In the genomic region with DNA sequence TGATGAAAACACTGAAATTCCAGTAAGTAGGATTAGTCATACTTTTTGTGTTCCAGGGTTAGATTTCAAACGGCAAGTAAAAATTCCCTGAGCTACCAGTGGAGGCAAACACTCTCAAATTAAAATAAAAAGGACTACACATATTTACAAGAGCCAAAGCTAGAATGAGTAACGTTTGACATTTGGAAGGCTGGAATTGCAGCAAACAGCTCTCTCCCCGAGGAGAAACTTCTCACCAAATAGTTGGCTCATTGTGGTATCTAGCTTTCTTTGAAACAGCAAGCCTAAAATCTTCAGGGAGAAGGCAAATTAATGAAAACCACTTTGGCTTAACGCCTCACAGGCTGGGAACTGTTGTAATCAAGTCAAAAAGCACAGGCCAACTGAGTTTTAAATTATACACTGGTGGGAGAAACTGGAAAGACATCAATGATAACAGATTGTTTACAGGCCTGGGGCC, we compare ENCODE assay signal across 12 cellular contexts.
DNase-seq lines count a peak whose midpoint lies in the region; ATAC-seq, FAIRE-seq and TF ChIP-seq lines count a peak whose summit lies in the region.
"Had no signal": no experiment of that assay in that cellular context is flagged by ENCODE, and none has a peak within 500 bp of the region (broad histone marks: within the 10 kb centered on the region; RNA-seq: fewer than 3 reads in every experiment).

No MANE protein-coding gene starts in this region.

- no peaks in the 10 kb centered on the region for H3K36me3 ChIP-seq in cardiac muscle cell

- peak overlapping the region; percentile 37 for H3K27ac ChIP-seq in angular gyrus (ENCODE audit: low read depth, low read length)
- H3K27ac ChIP-seq in cardiac muscle cell, result no peak overlapping the region

- H3K4me1 ChIP-seq in cardiac muscle cell (ENCODE audit: low read depth), result no peaks in the 10 kb centered on the region

- H3K27me3 ChIP-seq in cardiac muscle cell, result no peaks in the 10 kb centered on the region

- no peak for FAIRE-seq in GM19239 (lab: Jason Lieb, UNC)
- FAIRE-seq: TTC549 had no signal

- no peak for ATAC-seq in GM19463 (IDR thresholded peaks at IDR 0.05; ENCODE audit: unreplicated experiment)

- H3K4me3 ChIP-seq in cardiac muscle cell, result no peak overlapping the region
- no peak overlapping the region for H3K4me3 ChIP-seq in retinal pigment epithelial cell (ENCODE audit: low read length)

- DNase-seq in Daoy (ENCODE audit: low read depth) (peak; percentile 44), cardiac muscle cell (ENCODE audit: low read depth in 1 of 2, low spot score in 1 of 2) (peak in 1 of 2 donors; percentile 93), retinal pigment epithelial cell (ENCODE audit: low read depth) (no peak), NCI-H526 (lab: John Stamatoyannopoulos, UW) (no peak), GM19239 (ENCODE audit: insufficient read length, low spot score) (no peak)
- DNase-seq in effector CD4-positive, alpha-beta T cell, result no peak
- DNase-seq: activated naive CD8-positive, alpha-beta T cell treated with anti-CD3 and anti-CD28 coated beads for 36 hours; NCI-H1930; stimulated activated CD4-positive, alpha-beta T cell treated with anti-CD3 and anti-CD28 coated beads, Interleukin-4, amount 100 ng/mL, for 24 hours had no signal

- TF ChIP-seq CTCF in cardiac muscle cell (IDR thresholded peaks at IDR 0.05; ENCODE audit: low read depth, low read length) (peak; percentile 45), retinal pigment epithelial cell (conservative IDR thresholded peaks at IDR 0.05; ENCODE audit: low read depth, low read length) (peak; percentile 26)

- H3K9me3 ChIP-seq in cardiac muscle cell (ENCODE audit: low read depth), result no peaks in the 10 kb centered on the region
